In the genomic region with DNA sequence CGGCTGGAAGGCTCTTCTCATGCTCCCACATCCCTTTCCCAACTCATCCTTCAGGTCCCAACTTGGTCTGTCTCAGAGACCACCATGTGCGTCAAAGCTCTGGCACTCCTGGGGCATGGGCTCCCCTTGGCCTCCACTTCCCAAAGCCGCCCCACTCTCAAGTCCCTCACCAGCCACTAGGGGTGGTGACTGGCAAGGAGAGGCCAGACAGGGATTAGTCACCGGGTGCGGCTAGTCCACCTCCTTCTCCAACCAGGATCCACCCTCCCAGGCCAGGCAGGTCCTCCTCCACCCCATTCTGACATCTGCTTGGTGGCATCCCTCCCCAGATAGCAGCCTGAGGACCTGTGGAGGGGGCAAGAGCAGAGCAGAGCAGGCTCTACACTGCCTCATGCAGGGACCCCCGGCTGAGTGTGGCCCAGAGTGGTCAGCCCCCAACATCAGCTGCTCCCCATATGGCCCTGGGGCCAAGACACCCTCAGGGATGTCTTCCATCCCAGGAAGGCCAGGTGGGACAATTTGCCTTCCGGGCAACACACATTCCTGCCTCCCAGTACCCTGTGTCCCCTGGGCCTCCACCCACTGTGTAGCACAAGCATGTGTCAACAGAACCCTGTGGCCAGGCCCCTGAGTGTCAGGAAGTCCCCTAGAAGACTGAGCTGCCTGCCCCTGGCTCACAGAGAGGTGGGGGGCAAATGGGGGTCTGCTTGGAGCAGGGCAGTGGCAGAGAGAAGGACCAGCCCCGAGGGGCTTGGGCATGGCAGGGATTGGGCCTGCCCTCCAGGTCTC, we compare ENCODE assay signal across 1 cellular context.
TF ChIP-seq lines count a peak whose summit lies in the region.

No MANE protein-coding gene starts in this region.

TF ChIP-seq in H1, 55 proteins besides CTCF, POLR2A, EP300 and RAD21:
- TF ChIP-seq, protein P1, sequence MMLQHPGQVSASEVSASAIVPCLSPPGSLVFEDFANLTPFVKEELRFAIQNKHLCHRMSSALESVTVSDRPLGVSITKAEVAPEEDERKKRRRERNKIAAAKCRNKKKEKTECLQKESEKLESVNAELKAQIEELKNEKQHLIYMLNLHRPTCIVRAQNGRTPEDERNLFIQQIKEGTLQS (IDR thresholded peaks at IDR 0.05; ENCODE audit: insufficient read depth, low read depth, low read length), result no peak
- no peak for TF ChIP-seq TCF12 (IDR thresholded peaks at IDR 0.05; ENCODE audit: low read depth, low read length)
- TF ChIP-seq CTBP2 (IDR thresholded peaks at IDR 0.05; ENCODE audit: borderline replicate concordance, insufficient read depth, insufficient read length, low read length), result no peak
- TF ChIP-seq BRCA1 (IDR thresholded peaks at IDR 0.05; ENCODE audit: low read depth, low read length), result no peak
- no peak for TF ChIP-seq POLR2AphosphoS5 (IDR thresholded peaks at IDR 0.05; ENCODE audit: low read depth, low read length)
- no peak for TF ChIP-seq CREB1 (IDR thresholded peaks at IDR 0.05)
- TF ChIP-seq, protein P2, sequence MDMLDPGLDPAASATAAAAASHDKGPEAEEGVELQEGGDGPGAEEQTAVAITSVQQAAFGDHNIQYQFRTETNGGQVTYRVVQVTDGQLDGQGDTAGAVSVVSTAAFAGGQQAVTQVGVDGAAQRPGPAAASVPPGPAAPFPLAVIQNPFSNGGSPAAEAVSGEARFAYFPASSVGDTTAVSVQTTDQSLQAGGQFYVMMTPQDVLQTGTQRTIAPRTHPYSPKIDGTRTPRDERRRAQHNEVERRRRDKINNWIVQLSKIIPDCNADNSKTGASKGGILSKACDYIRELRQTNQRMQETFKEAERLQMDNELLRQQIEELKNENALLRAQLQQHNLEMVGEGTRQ (IDR thresholded peaks at IDR 0.05; ENCODE audit: low read length), result no peak
- no peak for TF ChIP-seq CBX8 (IDR thresholded peaks at IDR 0.05; ENCODE audit: borderline replicate concordance, low read depth, low read length)
- TF ChIP-seq NANOG (IDR thresholded peaks at IDR 0.05; ENCODE audit: insufficient read depth, low read depth, low read length, poor library complexity, severe bottlenecking), result no peak
- no peak for TF ChIP-seq CHD1 (IDR thresholded peaks at IDR 0.05; ENCODE audit: low read depth, low read length)
- TF ChIP-seq NRF1 (IDR thresholded peaks at IDR 0.05; ENCODE audit: low read depth, low read length), result no peak
- TF ChIP-seq PHF8 (conservative IDR thresholded peaks at IDR 0.05; ENCODE audit: low read depth, low read length), result no peak
- TF ChIP-seq KDM4A (IDR thresholded peaks at IDR 0.05; ENCODE audit: low read depth, low read length, severe bottlenecking), result no peak
- no peak for TF ChIP-seq SUZ12 (IDR thresholded peaks at IDR 0.05; ENCODE audit: low read length)
- TF ChIP-seq CEBPB (IDR thresholded peaks at IDR 0.05; ENCODE audit: low read depth, low read length), result no peak
- TF ChIP-seq POU5F1 (IDR thresholded peaks at IDR 0.05; ENCODE audit: low read depth, low read length), result no peak
